27 cellular contexts compared by ENCODE assay signal in genomic region chr16:57753448-57754353, GRCh38. TPM values are rescaled to one million over a fixed set of nuclear protein-coding genes. Genes with fewer than 3 reads are reported as not detected.
DNase-seq lines count a peak whose midpoint lies in the region; ATAC-seq, FAIRE-seq and TF ChIP-seq lines count a peak whose summit lies in the region.
"Had no signal": no experiment of that assay in that cellular context is flagged by ENCODE, and none has a peak within 500 bp of the region (broad histone marks: within the 10 kb centered on the region; RNA-seq: fewer than 3 reads in every experiment).

No MANE protein-coding gene starts in this region.

- POLR2A ChIA-PET in activated CD8-positive, alpha-beta T cell treated with anti-CD3 and anti-CD28 coated beads, Interleukin-2, amount 10 ng/mL, durations not matched to agents 7 days and 5 days (lab: Charles Lee): no interaction called here
- POLR2A ChIA-PET in activated CD8-positive, alpha-beta T cell treated with anti-CD3 and anti-CD28 coated beads for 36 hours (lab: Charles Lee): interaction anchor here (1.7 kb wide), 1 partner anchor 8 kb away, joined by 3 read pairs; no protein-coding TSS in a partner anchor
- POLR2A ChIA-PET in A549 (lab: Yijun Ruan, JAX): interaction anchor here (0.6 kb wide), 1 partner anchor 55 kb away, joined by 8 read pairs; no protein-coding TSS in a partner anchor

- H3K9me3 ChIP-seq in A549 (no peaks in the 10 kb centered on the region), WERI-Rb-1 (ENCODE audit: severe bottlenecking) (no peaks in the 10 kb centered on the region), mesenchymal stem cell (ENCODE audit: control insufficient read depth, low read length) (no peaks in the 10 kb centered on the region), T-helper 17 cell (ENCODE audit: control insufficient read depth, low read length, poor library complexity, severe bottlenecking) (no peaks in the 10 kb centered on the region)
- H3K9me3 ChIP-seq: sigmoid colon had no signal

- peaks cover 3% of the 10 kb centered on the region for H3K36me3 Mint-ChIP-seq in activated CD8-positive, alpha-beta T cell treated with anti-CD3 and anti-CD28 coated beads, Interleukin-2, amount 10 ng/mL, durations not matched to agents 7 days and 5 days (ENCODE audit: low read depth)
- peaks cover 7% of the 10 kb centered on the region for H3K36me3 Mint-ChIP-seq in activated CD8-positive, alpha-beta T cell treated with anti-CD3 and anti-CD28 coated beads for 36 hours (ENCODE audit: low read depth)
- H3K36me3 Mint-ChIP-seq in T-helper 17 cell (ENCODE audit: low read depth): peaks cover 7% of the 10 kb centered on the region
- H3K36me3 Mint-ChIP-seq in immature natural killer cell: peaks cover 0 to 15% (median 4%) of the 10 kb centered on the region in 3 donors
- H3K36me3 Mint-ChIP-seq: activated CD8-positive, alpha-beta memory T cell treated with anti-CD3 and anti-CD28 coated beads, Interleukin-2, amount 10 ng/mL, durations not matched to agents 7 days and 5 days; activated naive CD8-positive, alpha-beta T cell had no signal

- no peak overlapping the region for H2BK15ac ChIP-seq in mesenchymal stem cell (ENCODE audit: low read depth, poor library complexity, severe bottlenecking)

- no peak overlapping the region for H2AK5ac ChIP-seq in mesenchymal stem cell (ENCODE audit: low read length, severe bottlenecking)

- peaks cover 2% of the 10 kb centered on the region for H3K4me1 Mint-ChIP-seq in activated CD8-positive, alpha-beta T cell treated with anti-CD3 and anti-CD28 coated beads, Interleukin-2, amount 10 ng/mL, durations not matched to agents 7 days and 5 days (ENCODE audit: low read depth)
- peaks cover 4% of the 10 kb centered on the region for H3K4me1 Mint-ChIP-seq in activated CD8-positive, alpha-beta T cell treated with anti-CD3 and anti-CD28 coated beads for 36 hours (ENCODE audit: low read depth)
- no peaks in the 10 kb centered on the region for H3K4me1 Mint-ChIP-seq in T-helper 17 cell
- peaks cover 22 to 25% of the 10 kb centered on the region in 2 donors for H3K4me1 Mint-ChIP-seq in immature natural killer cell
- H3K4me1 Mint-ChIP-seq: stimulated activated memory B cell treated with anti-CD40 and anti-IgM and Interleukin-4, amounts not matched to agents 10 μg/mL and 1 μg/mL and 100 μg/mL, for 72 hours had no signal

- H4K8ac ChIP-seq in mesenchymal stem cell (ENCODE audit: low read length): no peak overlapping the region

- peak overlapping the region; percentile 27 to 76; a peak in 2 of 6 replicates for H3K27ac ChIP-seq in A549
- peak overlapping the region; percentile 52 for H3K27ac ChIP-seq in WERI-Rb-1
- no peak overlapping the region for H3K27ac ChIP-seq in mesenchymal stem cell (ENCODE audit: low read length, poor library complexity, severe bottlenecking)
- H3K27ac ChIP-seq: 22Rv1, sigmoid colon had no signal

- H3K27me3 ChIP-seq in WERI-Rb-1 (ENCODE audit: insufficient read depth, low read depth, severe bottlenecking) (no peaks in the 10 kb centered on the region), mesenchymal stem cell (ENCODE audit: control insufficient read depth in 1 of 2, insufficient read depth in 1 of 2, low read length in 2 of 2) (no peaks in the 10 kb centered on the region)
- H3K27me3 ChIP-seq: sigmoid colon had no signal

- H3K36me3 ChIP-seq in WERI-Rb-1: peaks cover 45% of the 10 kb centered on the region
- peaks cover 34 to 87% of the 10 kb centered on the region in 2 experiments for H3K36me3 ChIP-seq in mesenchymal stem cell (ENCODE audit: control insufficient read depth in 1 of 2, insufficient read depth in 2 of 2, low read depth in 1 of 2, low read length in 2 of 2)

- no peak overlapping the region for H2BK120ac ChIP-seq in mesenchymal stem cell (ENCODE audit: low read depth, low read length)

- no peak for FAIRE-seq in A549 (lab: Jason Lieb, UNC)
- FAIRE-seq: endothelial cell of umbilical vein, keratinocyte, urothelium cell line had no signal

- WGBS in A549 (ENCODE audit: missing lambda C conversion rate): 92% methylated on average over 28 of the region's 32 CpGs
- 95% methylated on average over 32 of the region's 32 CpGs for WGBS in mesenchymal stem cell

- H2AFZ ChIP-seq in mesenchymal stem cell (ENCODE audit: low read depth, low read length): no peak overlapping the region
- H2AFZ ChIP-seq: GM23338 had no signal

- H2BK5ac ChIP-seq in mesenchymal stem cell (ENCODE audit: low read depth, low read length, poor library complexity, severe bottlenecking): no peak overlapping the region

- H3K23ac ChIP-seq in mesenchymal stem cell (ENCODE audit: low read length in 2 of 2): no peak overlapping the region

- H3K4me2 ChIP-seq in A549: no peak overlapping the region
- H3K4me2 ChIP-seq in mesenchymal stem cell (ENCODE audit: low read length, poor library complexity, severe bottlenecking): no peak overlapping the region
- H3K4me2 ChIP-seq: GM23338 had no signal

- TF ChIP-seq CTCF in activated CD8-positive, alpha-beta T cell treated with anti-CD3 and anti-CD28 coated beads for 36 hours (IDR thresholded peaks at IDR 0.05): no peak
- TF ChIP-seq CTCF in A549 (IDR thresholded peaks at IDR 0.05) (no peak), WERI-Rb-1 (IDR thresholded peaks at IDR 0.05; ENCODE audit: low read depth, low read length) (no peak)

- peak overlapping the region; percentile 22 for H3K27ac Mint-ChIP-seq in activated CD8-positive, alpha-beta T cell treated with anti-CD3 and anti-CD28 coated beads, Interleukin-2, amount 10 ng/mL, durations not matched to agents 7 days and 5 days
- no peak overlapping the region for H3K27ac Mint-ChIP-seq in activated CD8-positive, alpha-beta T cell treated with anti-CD3 and anti-CD28 coated beads for 36 hours
- H3K27ac Mint-ChIP-seq in T-helper 17 cell (no peak overlapping the region), immature natural killer cell (peak overlapping the region in 2 of 6 donors; percentile 21 to 58)
- H3K27ac Mint-ChIP-seq: activated CD8-positive, alpha-beta memory T cell treated with anti-CD3 and anti-CD28 coated beads, Interleukin-2, amount 10 ng/mL, durations not matched to agents 7 days and 5 days; activated naive CD8-positive, alpha-beta T cell; CD4-positive, alpha-beta memory T cell; GM23338; stimulated activated memory B cell treated with anti-CD40 and anti-IgM and Interleukin-4, amounts not matched to agents 10 μg/mL and 1 μg/mL and 100 μg/mL, for 72 hours had no signal

- peaks cover 41% of the 10 kb centered on the region for H3K4me1 ChIP-seq in A549
- peaks cover 32% of the 10 kb centered on the region for H3K4me1 ChIP-seq in mesenchymal stem cell (ENCODE audit: control insufficient read depth, insufficient read depth, low read depth, low read length)

- H2BK12ac ChIP-seq in mesenchymal stem cell (ENCODE audit: low read length in 2 of 2): no peak overlapping the region

- H3K14ac ChIP-seq in mesenchymal stem cell (ENCODE audit: low read length in 2 of 2): no peak overlapping the region

- TF ChIP-seq RAD21 in A549 (conservative IDR thresholded peaks at IDR 0.05 in 1 of 2, IDR thresholded peaks at IDR 0.05 in 1 of 2): no peak

- H3K18ac ChIP-seq in mesenchymal stem cell (ENCODE audit: low read depth in 1 of 2, low read length in 2 of 2): no peak overlapping the region

- H3K79me1 ChIP-seq in mesenchymal stem cell (replicated peaks; ENCODE audit: low read length, poor library complexity, severe bottlenecking): peaks cover 2% of the 10 kb centered on the region

- intact Hi-C loops in activated CD8-positive, alpha-beta T cell treated with anti-CD3 and anti-CD28 coated beads for 36 hours (cut with micrococcal nuclease): no loop called here

- H3K27me3 Mint-ChIP-seq in activated CD8-positive, alpha-beta T cell treated with anti-CD3 and anti-CD28 coated beads, Interleukin-2, amount 10 ng/mL, durations not matched to agents 7 days and 5 days (ENCODE audit: low read depth): no peaks in the 10 kb centered on the region
- H3K27me3 Mint-ChIP-seq in activated CD8-positive, alpha-beta T cell treated with anti-CD3 and anti-CD28 coated beads for 36 hours: no peaks in the 10 kb centered on the region
- no peaks in the 10 kb centered on the region for H3K27me3 Mint-ChIP-seq in T-helper 17 cell
- H3K27me3 Mint-ChIP-seq in immature natural killer cell (ENCODE audit: low read depth in 3 of 3): no peaks in the 10 kb centered on the region
- H3K27me3 Mint-ChIP-seq: activated CD8-positive, alpha-beta memory T cell treated with anti-CD3 and anti-CD28 coated beads, Interleukin-2, amount 10 ng/mL, durations not matched to agents 7 days and 5 days; activated naive CD8-positive, alpha-beta T cell; CD4-positive, alpha-beta memory T cell; stimulated activated memory B cell treated with anti-CD40 and anti-IgM and Interleukin-4, amounts not matched to agents 10 μg/mL and 1 μg/mL and 100 μg/mL, for 72 hours had no signal

- H3K4ac ChIP-seq in mesenchymal stem cell (ENCODE audit: low read depth in 1 of 2, low read length in 2 of 2): no peak overlapping the region

- CTCF ChIA-PET in activated CD8-positive, alpha-beta T cell treated with anti-CD3 and anti-CD28 coated beads, Interleukin-2, amount 10 ng/mL, durations not matched to agents 7 days and 5 days (lab: Charles Lee): no interaction called here
- CTCF ChIA-PET in activated CD8-positive, alpha-beta T cell treated with anti-CD3 and anti-CD28 coated beads for 36 hours (lab: Charles Lee): interaction anchor here (4.4 kb wide), 1 partner anchor 17 kb away, joined by 24 read pairs; the partner anchor contains the start of gene KATNB1
- CTCF ChIA-PET in A549 (lab: Yijun Ruan, JAX): interaction anchor here (0.8 to 7.9 kb wide), 3 partner anchors 13 to 178 kb away, joined by 3 to 46 read pairs (median 4); no protein-coding TSS in a partner anchor

- H4K91ac ChIP-seq in mesenchymal stem cell (ENCODE audit: low read length): peak overlapping the region; percentile 24

- DNase-seq in activated CD8-positive, alpha-beta T cell treated with anti-CD3 and anti-CD28 coated beads, Interleukin-2, amount 10 ng/mL, durations not matched to agents 7 days and 5 days: no peak
- DNase-seq in activated CD8-positive, alpha-beta T cell treated with anti-CD3 and anti-CD28 coated beads for 36 hours: no peak
- DNase-seq in A549 (ENCODE audit: low read depth in 1 of 2, low spot score in 1 of 2) (no peak), WERI-Rb-1 (no peak), mesenchymal stem cell (no peak), T-helper 17 cell (no peak), COLO829 (ENCODE audit: low spot score) (no peak), immature natural killer cell (no peak)
- DNase-seq: activated CD4-positive, alpha-beta T cell treated with anti-CD3 and anti-CD28 coated beads for 4 hours; activated CD8-positive, alpha-beta memory T cell treated with anti-CD3 and anti-CD28 coated beads, Interleukin-2, amount 10 ng/mL, durations not matched to agents 7 days and 5 days; activated T-cell treated with anti-CD3 and anti-CD28 coated beads, Interleukin-2, amount 50 U/mL, for 48 hours; DMS153; sigmoid colon; stimulated activated CD4-positive, alpha-beta T cell treated with anti-CD3 and anti-CD28 coated beads, Interleukin-4, amount 100 ng/mL, for 24 hours; T-helper 2 cell had no signal

- no peak for TF ChIP-seq POLR2A in A549 (IDR thresholded peaks at IDR 0.05; ENCODE audit: low read length)

- H3K9ac ChIP-seq in mesenchymal stem cell (ENCODE audit: low read length): no peak overlapping the region

- no peak overlapping the region for H3K4me3 Mint-ChIP-seq in activated CD8-positive, alpha-beta T cell treated with anti-CD3 and anti-CD28 coated beads, Interleukin-2, amount 10 ng/mL, durations not matched to agents 7 days and 5 days
- H3K4me3 Mint-ChIP-seq in activated CD8-positive, alpha-beta T cell treated with anti-CD3 and anti-CD28 coated beads for 36 hours: no peak overlapping the region
- H3K4me3 Mint-ChIP-seq in T-helper 17 cell (no peak overlapping the region), immature natural killer cell (no peak overlapping the region)
- H3K4me3 Mint-ChIP-seq: activated CD8-positive, alpha-beta memory T cell treated with anti-CD3 and anti-CD28 coated beads, Interleukin-2, amount 10 ng/mL, durations not matched to agents 7 days and 5 days; activated naive CD8-positive, alpha-beta T cell; CD4-positive, alpha-beta memory T cell; GM23338; stimulated activated memory B cell treated with anti-CD40 and anti-IgM and Interleukin-4, amounts not matched to agents 10 μg/mL and 1 μg/mL and 100 μg/mL, for 72 hours had no signal

- no peak overlapping the region for H3K4me3 ChIP-seq in A549
- no peak overlapping the region for H3K4me3 ChIP-seq in WERI-Rb-1 (ENCODE audit: low read depth, low read length)
- H3K4me3 ChIP-seq in mesenchymal stem cell (ENCODE audit: insufficient read depth in 1 of 2, low read depth in 1 of 2, low read length in 2 of 2): no peak overlapping the region
- H3K4me3 ChIP-seq: GM23338, lung, sigmoid colon had no signal

- ATAC-seq in activated CD8-positive, alpha-beta T cell treated with anti-CD3 and anti-CD28 coated beads, Interleukin-2, amount 10 ng/mL, durations not matched to agents 7 days and 5 days: no peak
- no peak for ATAC-seq in activated CD8-positive, alpha-beta T cell treated with anti-CD3 and anti-CD28 coated beads for 36 hours
- no peak for ATAC-seq in A549
- ATAC-seq in T-helper 17 cell: no peak
- ATAC-seq: activated CD8-positive, alpha-beta memory T cell treated with anti-CD3 and anti-CD28 coated beads, Interleukin-2, amount 10 ng/mL, durations not matched to agents 7 days and 5 days; GM23338; SK-N-SH treated with all-trans-retinoic acid at 6 μM for 48 hours; stimulated activated memory B cell treated with anti-CD40 and anti-IgM and Interleukin-4, amounts not matched to agents 10 μg/mL and 1 μg/mL and 100 μg/mL, for 72 hours had no signal

- H3K9me3 Mint-ChIP-seq in activated CD8-positive, alpha-beta T cell treated with anti-CD3 and anti-CD28 coated beads, Interleukin-2, amount 10 ng/mL, durations not matched to agents 7 days and 5 days (ENCODE audit: insufficient read depth): no peaks in the 10 kb centered on the region
- H3K9me3 Mint-ChIP-seq in activated CD8-positive, alpha-beta T cell treated with anti-CD3 and anti-CD28 coated beads for 36 hours: no peaks in the 10 kb centered on the region
- H3K9me3 Mint-ChIP-seq in immature natural killer cell: peaks cover 0 to 1% (median 0%) of the 10 kb centered on the region in 6 donors
- H3K9me3 Mint-ChIP-seq: CD4-positive, alpha-beta memory T cell; GM23338; stimulated activated memory B cell treated with anti-CD40 and anti-IgM and Interleukin-4, amounts not matched to agents 10 μg/mL and 1 μg/mL and 100 μg/mL, for 72 hours had no signal

- no peak for TF ChIP-seq EP300 in A549 (IDR thresholded peaks at IDR 0.05)

RNA-seq across cellular contexts. Expression of gene KATNB1, which starts 18.1 kb away (rescaled TPM):
- 10 to 100 TPM; 36.3 to 36.7 TPM for total RNA-seq in activated CD8-positive, alpha-beta T cell treated with anti-CD3 and anti-CD28 coated beads, Interleukin-2, amount 10 ng/mL, durations not matched to agents 7 days and 5 days
- 10 to 100 TPM; 35.1 to 39.6 TPM for total RNA-seq in activated CD8-positive, alpha-beta T cell treated with anti-CD3 and anti-CD28 coated beads for 36 hours
- polyA plus RNA-seq in A549 (2011; rRNA removed) (18.6 and 21.1 TPM in 2 replicates), A549 (2017; fragmentation: RNase III; extraction: RNeasy Plus Mini Kit Qiagen cat#74134 plus additional on column Dnase treatment) (18.1 to 21.0 TPM (median 19.1 TPM) in 3 replicates), immature natural killer cell (10 to 100 TPM; 21.6 to 43.9 (median 43.1) TPM)
- 43.2 and 53.0 TPM in 2 replicates for polyA plus RNA-seq in A549 (2012; cell fraction: cytosol; rRNA removed)
- polyA plus RNA-seq in A549 (2012; cell fraction: nucleus; rRNA removed): 124 and 158 TPM in 2 replicates
- polyA minus RNA-seq in A549 (2011; rRNA and poly(A)+ RNA removed): 14.3 and 22.3 TPM in 2 replicates
- 9.7 TPM for polyA plus RNA-seq in mesenchymal stem cell (2013, experiment 1 of 2)
- 9.8 TPM for polyA plus RNA-seq in mesenchymal stem cell (2013, experiment 2 of 2)
- total RNA-seq in T-helper 17 cell: 10 to 100 TPM; 24.3 to 27.3 TPM

RNA-seq across cellular contexts. Expression of gene KIFC3, which starts 48.6 kb away (rescaled TPM):
- total RNA-seq in activated CD8-positive, alpha-beta T cell treated with anti-CD3 and anti-CD28 coated beads, Interleukin-2, amount 10 ng/mL, durations not matched to agents 7 days and 5 days: under 1 TPM in 1 of 2 experiments, not detected in 1; 0.53 TPM
- total RNA-seq in activated CD8-positive, alpha-beta T cell treated with anti-CD3 and anti-CD28 coated beads for 36 hours: under 1 TPM; 0.54 to 0.89 TPM
- polyA plus RNA-seq in A549 (2011; rRNA removed) (127 and 128 TPM in 2 replicates), A549 (2017; fragmentation: RNase III; extraction: RNeasy Plus Mini Kit Qiagen cat#74134 plus additional on column Dnase treatment) (171 to 180 TPM (median 178 TPM) in 3 replicates), immature natural killer cell (10 to 100 TPM in 2 of 3 donors, 1 to 10 TPM in 1; 5.1 to 13.6 (median 12.2) TPM)
- polyA plus RNA-seq in A549 (2012; cell fraction: cytosol; rRNA removed): 236 and 291 TPM in 2 replicates
- polyA plus RNA-seq in A549 (2012; cell fraction: nucleus; rRNA removed): 781 and 955 TPM in 2 replicates
- 225 and 333 TPM in 2 replicates for polyA minus RNA-seq in A549 (2011; rRNA and poly(A)+ RNA removed)
- polyA plus RNA-seq in mesenchymal stem cell (2013, experiment 1 of 2): 28.1 TPM
- 25.8 TPM for polyA plus RNA-seq in mesenchymal stem cell (2013, experiment 2 of 2)
- total RNA-seq in T-helper 17 cell: 10 to 100 TPM in 1 of 2 donors, under 1 TPM in 1; 0.70 to 15.2 TPM
- polyA plus RNA-seq: CD4-positive, alpha-beta memory T cell had no signal

RNA-seq across cellular contexts. Expression of gene DRC7, which starts 59.1 kb away (rescaled TPM):
- under 1 TPM; 0.55 to 0.66 TPM for total RNA-seq in activated CD8-positive, alpha-beta T cell treated with anti-CD3 and anti-CD28 coated beads, Interleukin-2, amount 10 ng/mL, durations not matched to agents 7 days and 5 days
- under 1 TPM in 1 of 2 experiments, not detected in 1; 0.58 TPM for total RNA-seq in activated CD8-positive, alpha-beta T cell treated with anti-CD3 and anti-CD28 coated beads for 36 hours
- polyA plus RNA-seq in A549 (2011; rRNA removed) (0.17 and 0.28 TPM in 2 replicates), A549 (2017; fragmentation: RNase III; extraction: RNeasy Plus Mini Kit Qiagen cat#74134 plus additional on column Dnase treatment) (0.10 to 0.28 TPM (median 0.10 TPM) in 3 replicates), immature natural killer cell (not detected)
- polyA plus RNA-seq in A549 (2012; cell fraction: cytosol; rRNA removed): 0.05 and 0.19 TPM in 2 replicates
- 0.11 and 0.20 TPM in 2 replicates for polyA plus RNA-seq in A549 (2012; cell fraction: nucleus; rRNA removed)
- 0.91 TPM in 1 of 2 replicates, not detected in the other for polyA minus RNA-seq in A549 (2011; rRNA and poly(A)+ RNA removed)
- polyA plus RNA-seq in mesenchymal stem cell (2013, experiment 1 of 2): not detected
- not detected for polyA plus RNA-seq in mesenchymal stem cell (2013, experiment 2 of 2)
- total RNA-seq in T-helper 17 cell: under 1 TPM in 1 of 2 donors, not detected in 1; 0.23 TPM
- total RNA-seq: activated CD8-positive, alpha-beta memory T cell treated with anti-CD3 and anti-CD28 coated beads, Interleukin-2, amount 10 ng/mL, durations not matched to agents 7 days and 5 days; CD4-positive, alpha-beta memory T cell; fibroblast of lung; GM23338; NCI-H460; sigmoid colon had no signal
- polyA plus RNA-seq: CD4-positive, alpha-beta memory T cell; fibroblast of lung; GM23338; keratinocyte; sigmoid colon had no signal
